Comparison of ENCODE assay signal across 15 cellular contexts in genomic region chr5:78650562-78650930, GRCh38. TPM values are rescaled to one million over a fixed set of nuclear protein-coding genes. Genes with fewer than 3 reads are reported as not detected.
"Had no signal": no experiment of that assay in that cellular context is flagged by ENCODE, and none has a peak within 500 bp of the region (broad histone marks: within the 10 kb centered on the region; RNA-seq: fewer than 3 reads in every experiment).

No MANE protein-coding gene starts in this region.

- H3K27me3 ChIP-seq: foreskin keratinocyte, pancreas, uterus had no signal

- H3K36me3 Mint-ChIP-seq: activated CD8-positive, alpha-beta memory T cell treated with anti-CD3 and anti-CD28 coated beads, Interleukin-2, amount 10 ng/mL, durations not matched to agents 7 days and 5 days; immature natural killer cell had no signal

- DNase-seq: activated CD4-positive, alpha-beta T cell treated with anti-CD3 and anti-CD28 coated beads, Interleukin-2, amount 50 U/mL, for 48 hours; activated CD4-positive, CD25-positive, alpha-beta regulatory T cell treated with anti-CD3 and anti-CD28 coated beads, Interleukin-2, amount 50 U/mL, for 72 hours; activated CD8-positive, alpha-beta memory T cell treated with anti-CD3 and anti-CD28 coated beads, Interleukin-2, amount 10 ng/mL, durations not matched to agents 7 days and 5 days; activated effector memory CD4-positive, alpha-beta T cell treated with anti-CD3 and anti-CD28 coated beads, Interleukin-2, amount 50 U/mL, for 16 hours; activated T-cell treated with anti-CD3 and anti-CD28 coated beads, Interleukin-2, amount 50 U/mL, for 24 hours; foreskin keratinocyte; immature natural killer cell; left cardiac atrium; pancreas; stimulated activated CD4-positive, alpha-beta T cell treated with anti-CD3 and anti-CD28 coated beads, Interleukin-4, amount 100 ng/mL, for 4 hours; stomach; uterus had no signal

- H3K9me3 ChIP-seq: pancreas, stomach, uterus had no signal

- ATAC-seq: activated CD8-positive, alpha-beta memory T cell treated with anti-CD3 and anti-CD28 coated beads, Interleukin-2, amount 10 ng/mL, durations not matched to agents 7 days and 5 days; foreskin keratinocyte; left cardiac atrium; pancreas had no signal

- H3K4me3 ChIP-seq: lung, pancreas, stomach, uterus had no signal

- H3K9me3 Mint-ChIP-seq: activated T-cell treated with anti-CD3 and anti-CD28 coated beads, Interleukin-2, amount 50 U/mL, for 24 hours had no signal

- H3K36me3 ChIP-seq: pancreas, stomach, uterus had no signal

- H3K27ac ChIP-seq: foreskin keratinocyte, pancreas had no signal

- H3K27ac Mint-ChIP-seq: activated CD8-positive, alpha-beta memory T cell treated with anti-CD3 and anti-CD28 coated beads, Interleukin-2, amount 10 ng/mL, durations not matched to agents 7 days and 5 days; activated naive CD8-positive, alpha-beta T cell; activated T-cell treated with anti-CD3 and anti-CD28 coated beads, Interleukin-2, amount 50 U/mL, for 24 hours; immature natural killer cell had no signal

RNA-seq across cellular contexts. Expression of gene LHFPL2, which starts 2.0 kb away (rescaled TPM):
- total RNA-seq: activated CD8-positive, alpha-beta memory T cell treated with anti-CD3 and anti-CD28 coated beads, Interleukin-2, amount 10 ng/mL, durations not matched to agents 7 days and 5 days; T-helper 2 cell treated with Interferon-gamma antibody and Interleukin-4, amounts not matched to agents 100 ng/mL and 5 ng/mL, for 36 hours had no signal
